ENCODE assay signal across 6 cellular contexts in genomic region chr5:86880344-86880743, GRCh38.
"Had no signal": no experiment of that assay in that cellular context is flagged by ENCODE, and none has a peak within 500 bp of the region (broad histone marks: within the 10 kb centered on the region; RNA-seq: fewer than 3 reads in every experiment).

No MANE protein-coding gene starts in this region.

- H3K27me3 ChIP-seq: adrenal gland, heart left ventricle, ovary, vagina had no signal

- H3K27ac ChIP-seq: adrenal gland, ovary, vagina had no signal

- H3K4me1 ChIP-seq: adrenal gland, vagina had no signal

- H3K9me3 ChIP-seq: adrenal gland, heart left ventricle, ovary, vagina had no signal

- H3K4me3 ChIP-seq: adrenal gland, heart left ventricle, ovary, vagina had no signal

- H3K36me3 ChIP-seq: adrenal gland, heart left ventricle, ovary, vagina had no signal

- DNase-seq: cortex of kidney, ovary had no signal

- H3K4me3 Mint-ChIP-seq: central memory CD8-positive, alpha-beta T cell had no signal

- H3K9me3 Mint-ChIP-seq: central memory CD8-positive, alpha-beta T cell had no signal

- H3K4me1 Mint-ChIP-seq: central memory CD8-positive, alpha-beta T cell had no signal
